In the genomic region with DNA sequence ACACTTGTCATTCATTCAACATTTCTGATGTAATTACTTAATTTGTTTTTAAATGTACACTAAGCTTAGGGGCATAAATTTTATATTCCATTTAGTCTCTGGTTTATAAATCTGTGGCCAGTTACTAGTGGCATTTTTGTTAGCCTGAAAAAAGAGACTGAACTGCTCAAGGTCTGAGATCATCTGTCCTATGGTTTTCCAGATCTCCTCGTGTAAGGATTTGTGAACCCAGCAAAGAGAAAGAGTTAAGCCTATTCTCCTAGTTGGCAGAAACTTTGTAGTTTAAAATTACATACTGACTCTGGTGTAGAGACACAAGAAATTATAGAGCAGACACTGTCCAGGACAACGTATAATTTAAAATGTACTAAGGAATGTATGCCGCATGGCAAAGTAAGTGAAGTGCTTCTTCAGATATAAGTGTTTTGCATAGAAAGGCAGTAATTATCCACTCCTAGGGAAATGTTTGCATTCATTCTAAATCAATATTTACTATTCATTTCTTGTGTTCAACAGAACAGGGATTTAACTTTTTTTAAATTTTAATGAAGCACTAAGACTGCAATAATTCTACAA, we compare ENCODE assay signal across 2 cellular contexts.
TF ChIP-seq lines count a peak whose summit lies in the region.

No MANE protein-coding gene starts in this region.

TF ChIP-seq in A549, 52 proteins besides CTCF, POLR2A, EP300 and RAD21:
- TF ChIP-seq MYC (IDR thresholded peaks at IDR 0.05; ENCODE audit: borderline replicate concordance, low read length) (no peak), ZNF302 (CRISPR knock-in tag; IDR thresholded peaks at IDR 0.05) (no peak), MAFK (IDR thresholded peaks at IDR 0.05; ENCODE audit: partially characterized antibody) (no peak)

TF ChIP-seq in SK-N-SH treated with all-trans-retinoic acid at 6 μM for 48 hours, 23 proteins besides CTCF, POLR2A, EP300 and RAD21:
- TF ChIP-seq TOX (CRISPR knock-in tag; IDR thresholded peaks at IDR 0.05; ENCODE audit: borderline replicate concordance) (no peak), ZC3H10 (CRISPR knock-in tag; IDR thresholded peaks at IDR 0.05) (no peak), GLIS3 (CRISPR knock-in tag; IDR thresholded peaks at IDR 0.05) (no peak), SNAI2 (CRISPR knock-in tag; IDR thresholded peaks at IDR 0.05) (no peak), OSR1 (CRISPR knock-in tag; IDR thresholded peaks at IDR 0.05) (no peak), ZFP3 (CRISPR knock-in tag; IDR thresholded peaks at IDR 0.05) (no peak)
- TF ChIP-seq, protein P1, sequence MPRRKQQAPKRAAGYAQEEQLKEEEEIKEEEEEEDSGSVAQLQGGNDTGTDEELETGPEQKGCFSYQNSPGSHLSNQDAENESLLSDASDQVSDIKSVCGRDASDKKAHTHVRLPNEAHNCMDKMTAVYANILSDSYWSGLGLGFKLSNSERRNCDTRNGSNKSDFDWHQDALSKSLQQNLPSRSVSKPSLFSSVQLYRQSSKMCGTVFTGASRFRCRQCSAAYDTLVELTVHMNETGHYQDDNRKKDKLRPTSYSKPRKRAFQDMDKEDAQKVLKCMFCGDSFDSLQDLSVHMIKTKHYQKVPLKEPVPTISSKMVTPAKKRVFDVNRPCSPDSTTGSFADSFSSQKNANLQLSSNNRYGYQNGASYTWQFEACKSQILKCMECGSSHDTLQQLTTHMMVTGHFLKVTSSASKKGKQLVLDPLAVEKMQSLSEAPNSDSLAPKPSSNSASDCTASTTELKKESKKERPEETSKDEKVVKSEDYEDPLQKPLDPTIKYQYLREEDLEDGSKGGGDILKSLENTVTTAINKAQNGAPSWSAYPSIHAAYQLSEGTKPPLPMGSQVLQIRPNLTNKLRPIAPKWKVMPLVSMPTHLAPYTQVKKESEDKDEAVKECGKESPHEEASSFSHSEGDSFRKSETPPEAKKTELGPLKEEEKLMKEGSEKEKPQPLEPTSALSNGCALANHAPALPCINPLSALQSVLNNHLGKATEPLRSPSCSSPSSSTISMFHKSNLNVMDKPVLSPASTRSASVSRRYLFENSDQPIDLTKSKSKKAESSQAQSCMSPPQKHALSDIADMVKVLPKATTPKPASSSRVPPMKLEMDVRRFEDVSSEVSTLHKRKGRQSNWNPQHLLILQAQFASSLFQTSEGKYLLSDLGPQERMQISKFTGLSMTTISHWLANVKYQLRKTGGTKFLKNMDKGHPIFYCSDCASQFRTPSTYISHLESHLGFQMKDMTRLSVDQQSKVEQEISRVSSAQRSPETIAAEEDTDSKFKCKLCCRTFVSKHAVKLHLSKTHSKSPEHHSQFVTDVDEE (CRISPR knock-in tag; IDR thresholded peaks at IDR 0.05): no peak
